Comparison of ENCODE assay signal across 1 cellular context in genomic region chr5:123125172-123125508, GRCh38.
A peak's percentile ranks its signal among the peaks of the same experiment; 100 is the strongest.
TF ChIP-seq lines count a peak whose summit lies in the region.

No MANE protein-coding gene starts in this region.

TF ChIP-seq in HEK293, 187 proteins besides CTCF, POLR2A, EP300 and RAD21 (continued from another document):
- TF ChIP-seq ZNF513 (tag by site-specific recombination; IDR thresholded peaks at IDR 0.05) (no peak), ZNF777 (tag by site-specific recombination; IDR thresholded peaks at IDR 0.05; ENCODE audit: borderline replicate concordance) (no peak), YY1 (tag by site-specific recombination; IDR thresholded peaks at IDR 0.05) (no peak), ZFP41 (tag by site-specific recombination; IDR thresholded peaks at IDR 0.05; ENCODE audit: borderline replicate concordance) (no peak), ZNF645 (tag by site-specific recombination; IDR thresholded peaks at IDR 0.05) (0 out of 2 replicates have a peak, but pooled peaks have one; percentile 48), ZNF830 (tag by site-specific recombination; IDR thresholded peaks at IDR 0.05; ENCODE audit: low read depth) (no peak), FEZF1 (tag by site-specific recombination; IDR thresholded peaks at IDR 0.05) (peak; percentile 83), ZNF350 (tag by site-specific recombination; IDR thresholded peaks at IDR 0.05) (no peak), ZBTB21 (tag by site-specific recombination; IDR thresholded peaks at IDR 0.05) (no peak), SP7 (tag by site-specific recombination; IDR thresholded peaks at IDR 0.05) (peak; percentile 96), ZXDB (tag by site-specific recombination; IDR thresholded peaks at IDR 0.05) (no peak), ZNF48 (tag by site-specific recombination; IDR thresholded peaks at IDR 0.05) (no peak), ZNF544 (tag by site-specific recombination; IDR thresholded peaks at IDR 0.05) (no peak), ZNF660 (tag by site-specific recombination; IDR thresholded peaks at IDR 0.05) (no peak), ZNF624 (tag by site-specific recombination; IDR thresholded peaks at IDR 0.05) (no peak), ZNF529 (tag by site-specific recombination; IDR thresholded peaks at IDR 0.05; ENCODE audit: insufficient replicate concordance) (no peak), ZNF239 (tag by site-specific recombination; IDR thresholded peaks at IDR 0.05) (no peak), ZNF146 (tag by site-specific recombination; IDR thresholded peaks at IDR 0.05) (no peak), PBX3 (CRISPR knock-in tag; IDR thresholded peaks at IDR 0.05) (no peak), ZNF121 (tag by site-specific recombination; IDR thresholded peaks at IDR 0.05) (no peak), KLF17 (tag by site-specific recombination; IDR thresholded peaks at IDR 0.05) (no peak), ZNF626 (tag by site-specific recombination; IDR thresholded peaks at IDR 0.05) (no peak), PRDM6 (tag by site-specific recombination; IDR thresholded peaks at IDR 0.05) (peak; percentile 96), ZNF394 (tag by site-specific recombination; IDR thresholded peaks at IDR 0.05; ENCODE audit: borderline replicate concordance) (no peak; the same call in 1 of the 2 replicates), PRDM10 (tag by site-specific recombination; IDR thresholded peaks at IDR 0.05) (no peak), ZNF768 (tag by site-specific recombination; IDR thresholded peaks at IDR 0.05) (no peak), ZBTB8A (tag by site-specific recombination; IDR thresholded peaks at IDR 0.05) (peak; percentile 48), ZNF791 (tag by site-specific recombination; IDR thresholded peaks at IDR 0.05) (no peak), WT1 (tag by site-specific recombination; IDR thresholded peaks at IDR 0.05) (peak; percentile 82), ZNF747 (tag by site-specific recombination; IDR thresholded peaks at IDR 0.05) (no peak), ZEB2 (tag by site-specific recombination; IDR thresholded peaks at IDR 0.05) (peak; percentile 91), ZNF518A (tag by site-specific recombination; conservative IDR thresholded peaks at IDR 0.05; ENCODE audit: low read depth) (0 out of 2 replicates have a peak, but pooled peaks have one; percentile 13), GLI2 (tag by site-specific recombination; IDR thresholded peaks at IDR 0.05; ENCODE audit: borderline replicate concordance, low read depth) (peak; percentile 77), ZFP37 (tag by site-specific recombination; IDR thresholded peaks at IDR 0.05) (no peak), HIC1 (tag by site-specific recombination; IDR thresholded peaks at IDR 0.05) (no peak), ZNF488 (tag by site-specific recombination; IDR thresholded peaks at IDR 0.05) (no peak), ZBTB1 (tag by site-specific recombination; IDR thresholded peaks at IDR 0.05) (no peak), REPIN1 (tag by site-specific recombination; IDR thresholded peaks at IDR 0.05; ENCODE audit: low read depth) (no peak), ZNF302 (tag by site-specific recombination; IDR thresholded peaks at IDR 0.05; ENCODE audit: low read depth) (no peak)
